ENCODE assay signal across 11 cellular contexts in the genomic region with DNA sequence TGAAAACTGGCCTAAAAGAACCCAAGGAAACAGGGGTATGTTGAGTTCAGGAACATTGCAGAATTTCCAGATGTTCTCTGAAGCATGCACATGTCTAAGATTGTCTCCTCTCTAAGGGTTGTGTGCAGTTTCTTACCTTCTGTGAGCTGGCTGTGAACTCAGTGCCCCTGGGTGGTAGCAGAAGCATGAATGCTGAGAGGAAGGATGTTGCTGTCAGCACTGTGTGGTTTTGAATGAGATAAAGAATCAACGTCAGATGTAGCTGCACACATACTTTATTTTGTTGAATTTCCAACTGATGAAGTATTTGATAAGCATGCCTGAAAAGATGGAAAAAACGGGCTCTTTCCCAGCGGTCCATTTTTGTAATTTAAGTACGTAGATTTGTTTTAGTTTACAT. TPM values are rescaled to one million over a fixed set of nuclear protein-coding genes. Genes with fewer than 3 reads are reported as not detected.
DNase-seq lines count a peak whose midpoint lies in the region; ATAC-seq, FAIRE-seq and TF ChIP-seq lines count a peak whose summit lies in the region.
"Had no signal": no experiment of that assay in that cellular context is flagged by ENCODE, and none has a peak within 500 bp of the region (broad histone marks: within the 10 kb centered on the region; RNA-seq: fewer than 3 reads in every experiment).

No MANE protein-coding gene starts in this region.

- H3K36me3 ChIP-seq in OCI-LY7 (ENCODE audit: insufficient read depth, low read length): no peaks in the 10 kb centered on the region
- H3K36me3 ChIP-seq: WERI-Rb-1 had no signal

- BruUV-seq in OCI-LY7 (replicated peaks; lab: Mats Ljungman, UMichigan): no TSS peak

- peak; percentile 63 for DNase-seq in ELR (ENCODE audit: low read depth)
- peak; percentile 17 for DNase-seq in OCI-LY7 (ENCODE audit: low spot score)
- DNase-seq in activated effector memory CD4-positive, alpha-beta T cell treated with anti-CD3 and anti-CD28 coated beads, Interleukin-2, amount 50 U/mL, for 16 hours: peak; percentile 74
- peak; percentile 93 to 96 for DNase-seq in lung microvascular endothelial cell (ENCODE audit: low read depth in 2 of 2)
- DNase-seq in foreskin keratinocyte: no peak
- no peak for DNase-seq in H54 (ENCODE audit: insufficient read length, low spot score)
- no peak for DNase-seq in medulla oblongata (ENCODE audit: extremely low spot score)
- DNase-seq: NCI-H1436 treated with DMSO at 0.1 percent for 48 hours, WERI-Rb-1 had no signal

- no peak overlapping the region for H3K4me2 ChIP-seq in OCI-LY7 (ENCODE audit: low read length)

- H4K20me1 ChIP-seq in OCI-LY7 (ENCODE audit: insufficient read depth, low read length): no peaks in the 10 kb centered on the region

- H3K79me2 ChIP-seq in OCI-LY7 (ENCODE audit: insufficient read depth, low read depth, low read length): no peaks in the 10 kb centered on the region

- H3K9me2 ChIP-seq in OCI-LY7 (ENCODE audit: insufficient read depth, low read length): no peaks in the 10 kb centered on the region

- TF ChIP-seq POLR2A in H54 (IDR thresholded peaks at IDR 0.05; ENCODE audit: low read depth, low read length): no peak

- no peak for TF ChIP-seq CTCF in OCI-LY7 (conservative IDR thresholded peaks at IDR 0.05; ENCODE audit: low read length)
- TF ChIP-seq CTCF in foreskin keratinocyte (conservative IDR thresholded peaks at IDR 0.05): no peak

- intact Hi-C loops in OCI-LY7 (cut with micrococcal nuclease; ENCODE audit: unreplicated experiment): no loop called here

- POLR2A ChIA-PET in OCI-LY7 (lab: Charles Lee): interaction anchor here (0.6 to 2.3 kb wide), 4 partner anchors 9 to 435 kb away, joined by 3 to 8 read pairs (median 4); a partner anchor contains a TSS

- ATAC-seq in foreskin keratinocyte (no peak), GM21423 (IDR thresholded peaks at IDR 0.05; ENCODE audit: unreplicated experiment) (no peak)

- H3K4me3 ChIP-seq in OCI-LY7 (ENCODE audit: low read depth, low read length, poor library complexity, severe bottlenecking): no peak overlapping the region

- no peak overlapping the region for H2AFZ ChIP-seq in OCI-LY7 (ENCODE audit: low read length)

- FAIRE-seq in H54 (lab: Jason Lieb, UNC): no peak

- peaks cover 5% of the 10 kb centered on the region; the same call in 1 of the 2 replicates for H3K9me3 ChIP-seq in OCI-LY7 (ENCODE audit: low read length)

- H3K4me1 ChIP-seq in OCI-LY7 (ENCODE audit: insufficient read depth, low read length, poor library complexity, severe bottlenecking) (peaks cover 34% of the 10 kb centered on the region), foreskin keratinocyte (no peaks in the 10 kb centered on the region)

- H3K27me3 ChIP-seq in foreskin keratinocyte: no peaks in the 10 kb centered on the region

- CTCF ChIA-PET in OCI-LY7 (lab: Charles Lee; ENCODE audit: unreplicated experiment): no interaction called here

- H3K27ac ChIP-seq in OCI-LY7 (ENCODE audit: low read depth, low read length, poor library complexity, severe bottlenecking) (no peak overlapping the region), foreskin keratinocyte (no peak overlapping the region)
- H3K27ac ChIP-seq: epithelial cell of prostate, WERI-Rb-1 had no signal

RNA-seq across cellular contexts. Expression of a gene that starts 23.8 kb away (rescaled TPM):
- total RNA-seq in OCI-LY7 (2014; rRNA removed; shearing (Covaris generic)): 92.0 and 103 TPM in 2 replicates
- total RNA-seq in OCI-LY7 (2022): 176 and 214 TPM in 2 replicates
- total RNA-seq in lung microvascular endothelial cell: 10.9 and 11.1 TPM in 2 replicates
- total RNA-seq in foreskin keratinocyte: not detected in 2 replicates
- 0.07 TPM in 1 of 2 replicates, not detected in the other for polyA plus RNA-seq in foreskin keratinocyte

RNA-seq across cellular contexts. Expression of a gene that starts 51.5 kb away (rescaled TPM):
- 0.50 and 0.67 TPM in 2 replicates for total RNA-seq in OCI-LY7 (2014; rRNA removed; shearing (Covaris generic))
- 0.21 TPM in 1 of 2 replicates, not detected in the other for total RNA-seq in OCI-LY7 (2022)
- total RNA-seq in lung microvascular endothelial cell: 44.7 and 59.3 TPM in 2 replicates
- 3.2 and 4.4 TPM in 2 replicates for total RNA-seq in foreskin keratinocyte
- polyA plus RNA-seq in foreskin keratinocyte: 3.4 and 4.3 TPM in 2 replicates

Comparison
In these comparisons a context has a peak if more than half of its experiments do, and no peak if none do; other contexts are left out.
1. DNase-seq: peak in ELR (single experiment), OCI-LY7 (single experiment), activated effector memory CD4-positive, alpha-beta T cell treated with anti-CD3 and anti-CD28 coated beads, Interleukin-2, amount 50 U/mL, for 16 hours (single experiment) and lung microvascular endothelial cell (2 of 2); none in foreskin keratinocyte (0 of 2), H54 (single experiment) and medulla oblongata (single experiment).
2. RNA of a gene that starts 23.8 kb away (total RNA-seq): 92.0 to 214 TPM in OCI-LY7 and 10.9 to 11.1 TPM in lung microvascular endothelial cell; not detected in foreskin keratinocyte; every median in the first group is over 10 times any median in the second.